15 cellular contexts compared by ENCODE assay signal in the genomic region with DNA sequence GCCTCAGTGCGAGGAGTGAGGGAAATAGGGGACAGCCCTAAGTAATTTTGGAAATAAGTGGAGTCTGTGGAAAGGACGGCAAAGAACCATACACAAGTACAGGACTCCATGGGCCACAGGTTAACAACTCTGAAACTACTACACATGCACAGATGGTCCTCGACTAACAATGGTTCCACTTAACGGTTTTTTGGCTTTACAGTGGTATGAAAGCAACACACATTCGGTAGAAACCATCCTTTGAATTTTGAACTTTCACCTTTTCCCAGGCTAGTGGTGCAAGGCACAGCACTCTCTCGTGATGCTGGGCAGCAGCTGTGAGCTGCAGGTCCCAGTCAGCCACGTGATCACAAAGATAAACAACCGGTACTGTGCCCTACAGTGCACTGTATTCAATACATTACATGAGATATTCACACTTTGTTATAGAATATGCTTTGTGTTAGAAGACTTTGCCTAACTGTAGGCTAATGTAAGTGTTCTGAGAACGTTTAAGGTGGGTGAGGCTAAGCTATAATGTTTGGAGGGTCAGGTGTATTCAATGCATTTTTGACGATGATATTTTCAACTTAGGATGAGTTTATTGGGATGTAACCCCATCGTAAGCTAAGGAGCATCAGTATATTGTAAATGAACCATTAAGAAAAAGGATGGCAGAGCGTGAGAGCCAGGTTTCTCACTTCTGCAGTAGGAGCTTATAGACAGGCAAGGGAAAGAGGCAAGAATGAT. TPM values are rescaled to one million over a fixed set of nuclear protein-coding genes. Genes with fewer than 3 reads are reported as not detected.
DNase-seq lines count a peak whose midpoint lies in the region; ATAC-seq and TF ChIP-seq lines count a peak whose summit lies in the region.
"Had no signal": no experiment of that assay in that cellular context is flagged by ENCODE, and none has a peak within 500 bp of the region (broad histone marks: within the 10 kb centered on the region; RNA-seq: fewer than 3 reads in every experiment).

No MANE protein-coding gene starts in this region.

- TF ChIP-seq POLR2A in lower leg skin (IDR thresholded peaks at IDR 0.05) = no peak

- DNase-seq in HCEC 1CT (peak; percentile 42), NCI-H510A treated with DMSO at 0.1 percent for 48 hours (lab: John Stamatoyannopoulos, UW) (peak; percentile 44), fibroblast of villous mesenchyme (ENCODE audit: low read depth) (peak; percentile 74), renal cortical epithelial cell (ENCODE audit: low read depth) (peak; percentile 63), mesothelial cell of epicardium (ENCODE audit: low spot score in 2 of 2, unreplicated experiment in 2 of 2) (no peak), lower leg skin (ENCODE audit: low spot score in 2 of 2) (no peak), UCSD-AML1 (lab: John Stamatoyannopoulos, UW; ENCODE audit: unreplicated experiment) (no peak)
- DNase-seq: activated CD4-positive, alpha-beta memory T cell treated with anti-CD3 and anti-CD28 coated beads, Interleukin-2, amount 10 ng/mL, durations not matched to agents 7 days and 5 days; activated effector memory CD4-positive, alpha-beta T cell treated with Interleukin-2 at 50 U/mL for 16 hours; natural killer cell; NCI-H446 treated with DMSO at 0.1 percent for 48 hours had no signal

- no peaks in the 10 kb centered on the region for H3K27me3 Mint-ChIP-seq in mesothelial cell of epicardium (ENCODE audit: low read depth)
- H3K27me3 Mint-ChIP-seq: activated CD4-positive, alpha-beta memory T cell treated with anti-CD3 and anti-CD28 coated beads, Interleukin-2, amount 10 ng/mL, durations not matched to agents 7 days and 5 days; brain; stimulated activated naive CD8-positive, alpha-beta T cell treated with anti-CD3 and anti-CD28 coated beads, Interleukin-15, Interleukin-2, amounts not matched to agents 100 ng/mL and 50 ng/mL, for 24 hours had no signal

- H3K4me3 Mint-ChIP-seq in mesothelial cell of epicardium = no peak overlapping the region
- H3K4me3 Mint-ChIP-seq: activated CD4-positive, alpha-beta memory T cell treated with anti-CD3 and anti-CD28 coated beads, Interleukin-2, amount 10 ng/mL, durations not matched to agents 7 days and 5 days; brain; natural killer cell; stimulated activated naive CD8-positive, alpha-beta T cell treated with anti-CD3 and anti-CD28 coated beads, Interleukin-15, Interleukin-2, amounts not matched to agents 100 ng/mL and 50 ng/mL, for 24 hours had no signal

- TF ChIP-seq CTCF in fibroblast of villous mesenchyme (IDR thresholded peaks at IDR 0.05; ENCODE audit: insufficient read depth, low read depth, low read length) (no peak), mesothelial cell of epicardium (IDR thresholded peaks at IDR 0.05; ENCODE audit: unreplicated experiment) (no peak), lower leg skin (IDR thresholded peaks at IDR 0.05) (no peak)

- intact Hi-C loops in lower leg skin (cut with DNase I; ENCODE audit: low total_unique reads) = no loop called here

- ATAC-seq in GM21381 (IDR thresholded peaks at IDR 0.05; ENCODE audit: unreplicated experiment) = no peak
- ATAC-seq: natural killer cell, sciatic nerve had no signal

- peaks cover 29% of the 10 kb centered on the region for H3K9me3 Mint-ChIP-seq in mesothelial cell of epicardium

- H3K36me3 Mint-ChIP-seq in mesothelial cell of epicardium = peaks cover 7% of the 10 kb centered on the region

- no peak overlapping the region for H3K27ac Mint-ChIP-seq in mesothelial cell of epicardium
- H3K27ac Mint-ChIP-seq: activated CD4-positive, alpha-beta memory T cell treated with anti-CD3 and anti-CD28 coated beads, Interleukin-2, amount 10 ng/mL, durations not matched to agents 7 days and 5 days; natural killer cell; stimulated activated naive CD8-positive, alpha-beta T cell treated with anti-CD3 and anti-CD28 coated beads, Interleukin-15, Interleukin-2, amounts not matched to agents 100 ng/mL and 50 ng/mL, for 24 hours had no signal

- peaks cover 16% of the 10 kb centered on the region for H3K4me1 Mint-ChIP-seq in mesothelial cell of epicardium
- H3K4me1 Mint-ChIP-seq: activated CD4-positive, alpha-beta memory T cell treated with anti-CD3 and anti-CD28 coated beads, Interleukin-2, amount 10 ng/mL, durations not matched to agents 7 days and 5 days had no signal

- H3K4me3 ChIP-seq in fibroblast of villous mesenchyme (ENCODE audit: low read depth, low read length) = no peak overlapping the region
- no peak overlapping the region for H3K4me3 ChIP-seq in lower leg skin (ENCODE audit: low read depth, poor library complexity, severe bottlenecking)

- WGBS in lower leg skin, 2 donors = 85 to 86% methylated on average over 12 of the region's 12 CpGs

RNA-seq across cellular contexts. Expression of gene TBC1D8, which starts 44.6 kb away (rescaled TPM):
- total RNA-seq in fibroblast of villous mesenchyme (10.6 and 13.4 TPM in 2 replicates), renal cortical epithelial cell (12.3 and 22.8 TPM in 2 replicates), mesothelial cell of epicardium (11.5 to 13.1 TPM (median 12.7 TPM) in 3 replicates), lower leg skin (100 to 1,000 TPM in 1 of 4 donors, 10 to 100 TPM in 3; 29.4 to 102 (median 46.1) TPM)

Comparison
In these comparisons a context has a peak if more than half of its experiments do, and no peak if none do; other contexts are left out.
1. DNase-seq: peak in HCEC 1CT (single experiment), NCI-H510A treated with DMSO at 0.1 percent for 48 hours (single experiment), fibroblast of villous mesenchyme (single experiment) and renal cortical epithelial cell (single experiment); none in mesothelial cell of epicardium (0 of 2), lower leg skin (0 of 2) and UCSD-AML1 (single experiment).